In genomic region chr16:22374311-22375116, GRCh38 we compare ENCODE assay signal across 8 cellular contexts.
A peak's percentile ranks its signal among the peaks of the same experiment; 100 is the strongest.
DNase-seq lines count a peak whose midpoint lies in the region; ATAC-seq and TF ChIP-seq lines count a peak whose summit lies in the region.

TSS of gene CDR2 (minus strand) at chr16:22374619. CDS start at chr16:22374309, 310 bp downstream.

- H3K36me3 Mint-ChIP-seq in central memory CD8-positive, alpha-beta T cell (ENCODE audit: insufficient read depth), result peaks cover 22% of the 10 kb centered on the region

- DNase-seq in AML-193 (lab: John Stamatoyannopoulos, UW) (peak; percentile 94 to 95), NCI-H446 treated with DMSO at 0.1 percent for 48 hours (lab: John Stamatoyannopoulos, UW) (peak; percentile 89), iris pigment epithelial cell (ENCODE audit: low read depth) (peak; percentile 95)
- DNase-seq in activated CD4-positive, CD25-positive, alpha-beta regulatory T cell treated with anti-CD3 and anti-CD28 coated beads, Interleukin-2, amount 50 U/mL, for 16 hours (ENCODE audit: low read depth, low spot score), result peak; percentile 98
- DNase-seq in central memory CD8-positive, alpha-beta T cell (ENCODE audit: low spot score in 2 of 2), result peak; percentile 95 to 97
- peak; percentile 96 to 97 for DNase-seq in stimulated activated CD4-positive, alpha-beta T cell treated with anti-CD3 and anti-CD28 coated beads, Interleukin-12 subunit alpha, Interleukin-12 subunit beta, amount 100 ng/mL, for 24 hours (ENCODE audit: low read depth in 2 of 2)

- peak within 1 kb of the TSS; percentile 93 for H3K4me3 Mint-ChIP-seq in central memory CD8-positive, alpha-beta T cell

- no peaks in the 10 kb centered on the region for H3K9me3 Mint-ChIP-seq in central memory CD8-positive, alpha-beta T cell

- H3K27ac Mint-ChIP-seq in central memory CD8-positive, alpha-beta T cell (ENCODE audit: low read depth), result peak within 1 kb of the TSS; percentile 96

- H3K27me3 Mint-ChIP-seq in central memory CD8-positive, alpha-beta T cell, result no peaks in the 10 kb centered on the region

- ATAC-seq in HG03378 (IDR thresholded peaks at IDR 0.05; ENCODE audit: unreplicated experiment), result peak; percentile 93
- peak; percentile 93 for ATAC-seq in central memory CD8-positive, alpha-beta T cell (replicated peaks; ENCODE audit: extremely low read depth, poor library complexity, severe bottlenecking)

- peak; percentile 91 for TF ChIP-seq POLR2A in GM19099 (IDR thresholded peaks at IDR 0.05; ENCODE audit: extremely low read depth, insufficient read length, low read depth)

- peaks cover 40% of the 10 kb centered on the region for H3K4me1 Mint-ChIP-seq in central memory CD8-positive, alpha-beta T cell

Comparison
In these comparisons a context has a peak if more than half of its experiments do, and no peak if none do; other contexts are left out.
1. Peak in every context shown above with its lines: DNase-seq and ATAC-seq.